Comparison of ENCODE assay signal across 1 cellular context in the genomic region with DNA sequence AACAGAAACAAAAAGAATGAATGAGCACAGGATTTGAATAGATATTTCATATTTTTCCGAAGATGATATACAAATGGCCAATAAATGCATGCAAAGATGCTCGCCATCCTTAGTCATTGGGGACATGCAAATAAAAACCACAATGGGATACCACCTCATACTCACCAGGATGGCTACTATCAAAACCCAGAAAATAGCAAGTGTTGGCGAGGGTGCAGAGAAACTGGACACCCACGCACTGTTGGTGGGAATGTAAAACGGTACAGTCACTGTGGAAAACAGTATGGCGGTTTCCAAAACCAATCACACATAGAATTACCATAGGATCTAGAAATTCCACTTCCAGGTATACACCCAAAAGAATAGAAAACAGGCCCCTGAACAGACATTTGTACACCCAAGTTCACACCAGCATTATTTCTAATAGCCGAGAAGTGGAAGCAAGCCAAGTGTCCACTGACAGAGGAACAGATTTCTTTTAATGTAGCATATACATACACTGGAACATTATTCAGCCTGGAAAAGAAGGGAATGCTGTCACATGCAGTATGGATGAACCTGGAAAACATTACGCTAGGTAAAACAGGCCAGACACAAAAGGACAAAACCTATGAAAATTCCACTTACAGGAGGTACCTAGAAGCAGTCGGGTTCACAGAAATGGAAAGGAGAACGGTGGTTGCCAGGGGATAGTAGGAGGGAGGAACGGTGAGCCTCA.
A peak's percentile ranks its signal among the peaks of the same experiment; 100 is the strongest.
TF ChIP-seq lines count a peak whose summit lies in the region.

No MANE protein-coding gene starts in this region.

TF ChIP-seq in GM12878, 131 proteins besides CTCF, POLR2A, EP300 and RAD21 (continued from another document):
- peak; percentile 57; the same call in 1 of the 2 replicates for TF ChIP-seq NFIC (IDR thresholded peaks at IDR 0.05; ENCODE audit: low read depth, low read length)
- TF ChIP-seq IKZF2 (IDR thresholded peaks at IDR 0.05), result peak; percentile 64 to 65
- TF ChIP-seq EZH2 (IDR thresholded peaks at IDR 0.05; ENCODE audit: borderline replicate concordance, control insufficient read depth, low read depth, low read length), result no peak
- TF ChIP-seq CREM (IDR thresholded peaks at IDR 0.05; ENCODE audit: low read depth), result peak; percentile 13; the same call in 1 of the 2 replicates
- TF ChIP-seq CBFB (IDR thresholded peaks at IDR 0.05; ENCODE audit: low read depth), result 0 out of 2 replicates have a peak, but pooled peaks have one; percentile 18
- peak; percentile 70; the same call in 1 of the 2 replicates for TF ChIP-seq YY1 (IDR thresholded peaks at IDR 0.05; ENCODE audit: low read depth, low read length)
- TF ChIP-seq, protein P1, sequence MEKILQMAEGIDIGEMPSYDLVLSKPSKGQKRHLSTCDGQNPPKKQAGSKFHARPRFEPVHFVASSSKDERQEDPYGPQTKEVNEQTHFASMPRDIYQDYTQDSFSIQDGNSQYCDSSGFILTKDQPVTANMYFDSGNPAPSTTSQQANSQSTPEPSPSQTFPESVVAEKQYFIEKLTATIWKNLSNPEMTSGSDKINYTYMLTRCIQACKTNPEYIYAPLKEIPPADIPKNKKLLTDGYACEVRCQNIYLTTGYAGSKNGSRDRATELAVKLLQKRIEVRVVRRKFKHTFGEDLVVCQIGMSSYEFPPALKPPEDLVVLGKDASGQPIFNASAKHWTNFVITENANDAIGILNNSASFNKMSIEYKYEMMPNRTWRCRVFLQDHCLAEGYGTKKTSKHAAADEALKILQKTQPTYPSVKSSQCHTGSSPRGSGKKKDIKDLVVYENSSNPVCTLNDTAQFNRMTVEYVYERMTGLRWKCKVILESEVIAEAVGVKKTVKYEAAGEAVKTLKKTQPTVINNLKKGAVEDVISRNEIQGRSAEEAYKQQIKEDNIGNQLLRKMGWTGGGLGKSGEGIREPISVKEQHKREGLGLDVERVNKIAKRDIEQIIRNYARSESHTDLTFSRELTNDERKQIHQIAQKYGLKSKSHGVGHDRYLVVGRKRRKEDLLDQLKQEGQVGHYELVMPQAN (conservative IDR thresholded peaks at IDR 0.05), result no peak; the same call in 1 of the 2 replicates
- 0 out of 2 replicates have a peak, but pooled peaks have one; percentile 47 for TF ChIP-seq EED (IDR thresholded peaks at IDR 0.05; ENCODE audit: low read depth)
- TF ChIP-seq, protein P2, sequence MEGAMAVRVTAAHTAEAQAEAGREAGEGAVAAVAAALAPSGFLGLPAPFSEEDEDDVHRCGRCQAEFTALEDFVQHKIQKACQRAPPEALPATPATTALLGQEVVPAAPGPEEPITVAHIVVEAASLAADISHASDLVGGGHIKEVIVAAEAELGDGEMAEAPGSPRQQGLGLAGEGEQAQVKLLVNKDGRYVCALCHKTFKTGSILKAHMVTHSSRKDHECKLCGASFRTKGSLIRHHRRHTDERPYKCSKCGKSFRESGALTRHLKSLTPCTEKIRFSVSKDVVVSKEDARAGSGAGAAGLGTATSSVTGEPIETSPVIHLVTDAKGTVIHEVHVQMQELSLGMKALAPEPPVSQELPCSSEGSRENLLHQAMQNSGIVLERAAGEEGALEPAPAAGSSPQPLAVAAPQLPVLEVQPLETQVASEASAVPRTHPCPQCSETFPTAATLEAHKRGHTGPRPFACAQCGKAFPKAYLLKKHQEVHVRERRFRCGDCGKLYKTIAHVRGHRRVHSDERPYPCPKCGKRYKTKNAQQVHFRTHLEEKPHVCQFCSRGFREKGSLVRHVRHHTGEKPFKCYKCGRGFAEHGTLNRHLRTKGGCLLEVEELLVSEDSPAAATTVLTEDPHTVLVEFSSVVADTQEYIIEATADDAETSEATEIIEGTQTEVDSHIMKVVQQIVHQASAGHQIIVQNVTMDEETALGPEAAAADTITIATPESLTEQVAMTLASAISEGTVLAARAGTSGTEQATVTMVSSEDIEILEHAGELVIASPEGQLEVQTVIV (IDR thresholded peaks at IDR 0.05; ENCODE audit: borderline replicate concordance, partially characterized antibody), result no peak
- peak; percentile 88; the same call in 2 of the 3 replicates for TF ChIP-seq POU2F2 (IDR thresholded peaks at IDR 0.05; ENCODE audit: borderline replicate concordance, low read depth, low read length)
- peak; percentile 83 for TF ChIP-seq SMARCA5 (IDR thresholded peaks at IDR 0.05)
- TF ChIP-seq, protein P3, sequence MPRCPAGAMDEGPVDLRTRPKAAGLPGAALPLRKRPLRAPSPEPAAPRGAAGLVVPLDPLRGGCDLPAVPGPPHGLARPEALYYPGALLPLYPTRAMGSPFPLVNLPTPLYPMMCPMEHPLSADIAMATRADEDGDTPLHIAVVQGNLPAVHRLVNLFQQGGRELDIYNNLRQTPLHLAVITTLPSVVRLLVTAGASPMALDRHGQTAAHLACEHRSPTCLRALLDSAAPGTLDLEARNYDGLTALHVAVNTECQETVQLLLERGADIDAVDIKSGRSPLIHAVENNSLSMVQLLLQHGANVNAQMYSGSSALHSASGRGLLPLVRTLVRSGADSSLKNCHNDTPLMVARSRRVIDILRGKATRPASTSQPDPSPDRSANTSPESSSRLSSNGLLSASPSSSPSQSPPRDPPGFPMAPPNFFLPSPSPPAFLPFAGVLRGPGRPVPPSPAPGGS (IDR thresholded peaks at IDR 0.05; ENCODE audit: borderline replicate concordance, insufficient read depth, low read depth, low read length, poor library complexity, severe bottlenecking), result peak; percentile 78
- peak; percentile 91 for TF ChIP-seq RUNX3 (IDR thresholded peaks at IDR 0.05; ENCODE audit: low read length)
- TF ChIP-seq, protein P4, sequence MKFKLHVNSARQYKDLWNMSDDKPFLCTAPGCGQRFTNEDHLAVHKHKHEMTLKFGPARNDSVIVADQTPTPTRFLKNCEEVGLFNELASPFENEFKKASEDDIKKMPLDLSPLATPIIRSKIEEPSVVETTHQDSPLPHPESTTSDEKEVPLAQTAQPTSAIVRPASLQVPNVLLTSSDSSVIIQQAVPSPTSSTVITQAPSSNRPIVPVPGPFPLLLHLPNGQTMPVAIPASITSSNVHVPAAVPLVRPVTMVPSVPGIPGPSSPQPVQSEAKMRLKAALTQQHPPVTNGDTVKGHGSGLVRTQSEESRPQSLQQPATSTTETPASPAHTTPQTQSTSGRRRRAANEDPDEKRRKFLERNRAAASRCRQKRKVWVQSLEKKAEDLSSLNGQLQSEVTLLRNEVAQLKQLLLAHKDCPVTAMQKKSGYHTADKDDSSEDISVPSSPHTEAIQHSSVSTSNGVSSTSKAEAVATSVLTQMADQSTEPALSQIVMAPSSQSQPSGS (IDR thresholded peaks at IDR 0.05; ENCODE audit: low read length), result peak; percentile 49; the same call in 1 of the 2 replicates
- 0 out of 2 replicates have a peak, but pooled peaks have one; percentile 38 for TF ChIP-seq PML (IDR thresholded peaks at IDR 0.05; ENCODE audit: low read length)
- peak; percentile 51; the same call in 1 of the 2 replicates for TF ChIP-seq IKZF1 (conservative IDR thresholded peaks at IDR 0.05)
- TF ChIP-seq, protein P5, sequence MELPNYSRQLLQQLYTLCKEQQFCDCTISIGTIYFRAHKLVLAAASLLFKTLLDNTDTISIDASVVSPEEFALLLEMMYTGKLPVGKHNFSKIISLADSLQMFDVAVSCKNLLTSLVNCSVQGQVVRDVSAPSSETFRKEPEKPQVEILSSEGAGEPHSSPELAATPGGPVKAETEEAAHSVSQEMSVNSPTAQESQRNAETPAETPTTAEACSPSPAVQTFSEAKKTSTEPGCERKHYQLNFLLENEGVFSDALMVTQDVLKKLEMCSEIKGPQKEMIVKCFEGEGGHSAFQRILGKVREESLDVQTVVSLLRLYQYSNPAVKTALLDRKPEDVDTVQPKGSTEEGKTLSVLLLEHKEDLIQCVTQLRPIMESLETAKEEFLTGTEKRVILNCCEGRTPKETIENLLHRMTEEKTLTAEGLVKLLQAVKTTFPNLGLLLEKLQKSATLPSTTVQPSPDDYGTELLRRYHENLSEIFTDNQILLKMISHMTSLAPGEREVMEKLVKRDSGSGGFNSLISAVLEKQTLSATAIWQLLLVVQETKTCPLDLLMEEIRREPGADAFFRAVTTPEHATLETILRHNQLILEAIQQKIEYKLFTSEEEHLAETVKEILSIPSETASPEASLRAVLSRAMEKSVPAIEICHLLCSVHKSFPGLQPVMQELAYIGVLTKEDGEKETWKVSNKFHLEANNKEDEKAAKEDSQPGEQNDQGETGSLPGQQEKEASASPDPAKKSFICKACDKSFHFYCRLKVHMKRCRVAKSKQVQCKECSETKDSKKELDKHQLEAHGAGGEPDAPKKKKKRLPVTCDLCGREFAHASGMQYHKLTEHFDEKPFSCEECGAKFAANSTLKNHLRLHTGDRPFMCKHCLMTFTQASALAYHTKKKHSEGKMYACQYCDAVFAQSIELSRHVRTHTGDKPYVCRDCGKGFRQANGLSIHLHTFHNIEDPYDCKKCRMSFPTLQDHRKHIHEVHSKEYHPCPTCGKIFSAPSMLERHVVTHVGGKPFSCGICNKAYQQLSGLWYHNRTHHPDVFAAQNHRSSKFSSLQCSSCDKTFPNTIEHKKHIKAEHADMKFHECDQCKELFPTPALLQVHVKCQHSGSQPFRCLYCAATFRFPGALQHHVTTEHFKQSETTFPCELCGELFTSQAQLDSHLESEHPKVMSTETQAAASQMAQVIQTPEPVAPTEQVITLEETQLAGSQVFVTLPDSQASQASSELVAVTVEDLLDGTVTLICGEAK (IDR thresholded peaks at IDR 0.05; ENCODE audit: borderline replicate concordance), result no peak
